ENCODE assay signal across 1 cellular context in the genomic region with DNA sequence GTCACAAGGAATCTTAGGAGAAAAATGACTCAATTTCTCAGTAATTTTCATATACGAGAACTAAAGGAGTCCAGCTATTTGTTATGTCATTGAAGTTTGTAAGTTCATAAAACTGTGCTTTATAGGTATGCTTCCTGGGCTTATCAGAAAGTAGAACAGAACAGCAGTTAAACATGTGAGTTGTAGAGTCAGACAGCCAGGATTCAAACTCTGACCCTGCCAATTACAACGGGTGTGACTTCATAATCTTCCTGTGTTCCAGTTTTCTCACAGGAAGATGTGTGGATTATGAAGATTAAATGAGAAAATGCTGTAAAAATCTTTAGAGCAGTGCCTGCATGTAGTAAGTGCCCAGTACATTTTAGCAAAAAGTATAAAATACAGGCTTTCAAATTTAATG.
TF ChIP-seq lines count a peak whose summit lies in the region.

No MANE protein-coding gene starts in this region.

TF ChIP-seq in WTC11, 78 proteins besides CTCF, POLR2A, EP300 and RAD21 (continued from another document):
- TF ChIP-seq, protein P1, sequence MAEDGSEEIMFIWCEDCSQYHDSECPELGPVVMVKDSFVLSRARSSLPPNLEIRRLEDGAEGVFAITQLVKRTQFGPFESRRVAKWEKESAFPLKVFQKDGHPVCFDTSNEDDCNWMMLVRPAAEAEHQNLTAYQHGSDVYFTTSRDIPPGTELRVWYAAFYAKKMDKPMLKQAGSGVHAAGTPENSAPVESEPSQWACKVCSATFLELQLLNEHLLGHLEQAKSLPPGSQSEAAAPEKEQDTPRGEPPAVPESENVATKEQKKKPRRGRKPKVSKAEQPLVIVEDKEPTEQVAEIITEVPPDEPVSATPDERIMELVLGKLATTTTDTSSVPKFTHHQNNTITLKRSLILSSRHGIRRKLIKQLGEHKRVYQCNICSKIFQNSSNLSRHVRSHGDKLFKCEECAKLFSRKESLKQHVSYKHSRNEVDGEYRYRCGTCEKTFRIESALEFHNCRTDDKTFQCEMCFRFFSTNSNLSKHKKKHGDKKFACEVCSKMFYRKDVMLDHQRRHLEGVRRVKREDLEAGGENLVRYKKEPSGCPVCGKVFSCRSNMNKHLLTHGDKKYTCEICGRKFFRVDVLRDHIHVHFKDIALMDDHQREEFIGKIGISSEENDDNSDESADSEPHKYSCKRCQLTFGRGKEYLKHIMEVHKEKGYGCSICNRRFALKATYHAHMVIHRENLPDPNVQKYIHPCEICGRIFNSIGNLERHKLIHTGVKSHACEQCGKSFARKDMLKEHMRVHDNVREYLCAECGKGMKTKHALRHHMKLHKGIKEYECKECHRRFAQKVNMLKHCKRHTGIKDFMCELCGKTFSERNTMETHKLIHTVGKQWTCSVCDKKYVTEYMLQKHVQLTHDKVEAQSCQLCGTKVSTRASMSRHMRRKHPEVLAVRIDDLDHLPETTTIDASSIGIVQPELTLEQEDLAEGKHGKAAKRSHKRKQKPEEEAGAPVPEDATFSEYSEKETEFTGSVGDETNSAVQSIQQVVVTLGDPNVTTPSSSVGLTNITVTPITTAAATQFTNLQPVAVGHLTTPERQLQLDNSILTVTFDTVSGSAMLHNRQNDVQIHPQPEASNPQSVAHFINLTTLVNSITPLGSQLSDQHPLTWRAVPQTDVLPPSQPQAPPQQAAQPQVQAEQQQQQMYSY (CRISPR knock-in tag; IDR thresholded peaks at IDR 0.05): no peak
